Comparison of ENCODE assay signal across 20 cellular contexts in genomic region chr1:222299524-222299923, GRCh38.
"Had no signal": no experiment of that assay in that cellular context is flagged by ENCODE, and none has a peak within 500 bp of the region (broad histone marks: within the 10 kb centered on the region; RNA-seq: fewer than 3 reads in every experiment).

No MANE protein-coding gene starts in this region.

- ATAC-seq: gastrocnemius medialis; left lobe of liver; natural killer cell; psoas muscle; right cardiac atrium; stimulated activated effector memory CD8-positive, alpha-beta T cell treated with anti-CD3 and anti-CD28 coated beads, Interleukin-12 subunit alpha, Interleukin-12 subunit beta, amount 100 ng/mL, for 72 hours had no signal

- H3K27ac ChIP-seq: dorsolateral prefrontal cortex, gastrocnemius medialis, ovary, psoas muscle, sigmoid colon, stomach, thyroid gland had no signal

- H3K4me1 ChIP-seq: gastrocnemius medialis, psoas muscle, sigmoid colon, stomach, thyroid gland had no signal

- H3K27me3 ChIP-seq: dorsolateral prefrontal cortex, gastrocnemius medialis, ovary, sigmoid colon, stomach, thyroid gland had no signal

- H3K4me3 ChIP-seq: dorsolateral prefrontal cortex, gastrocnemius medialis, lung, ovary, psoas muscle, sigmoid colon, stomach, thyroid gland had no signal

- H3K9me3 ChIP-seq: gastrocnemius medialis, ovary, thyroid gland had no signal

- H3K36me3 ChIP-seq: gastrocnemius medialis, ovary, sigmoid colon, stomach, thyroid gland had no signal

- DNase-seq: dorsolateral prefrontal cortex; effector CD4-positive, alpha-beta T cell; gastrocnemius medialis; head of caudate nucleus; natural killer cell; occipital lobe; ovary; posterior cingulate gyrus; psoas muscle; right cardiac atrium; sigmoid colon; stimulated activated CD4-positive, alpha-beta T cell treated with anti-CD3 and anti-CD28 coated beads, Interleukin-2, amount 100 ng/mL, for 24 hours; stimulated activated CD4-positive, alpha-beta T cell treated with anti-CD3 and anti-CD28 coated beads, Interleukin-4, amount 100 ng/mL, for 24 hours; stimulated activated naive CD4-positive, alpha-beta T cell treated with Interleukin-2 at 50 U/mL for 16 hours; stomach; thyroid gland; trophoblast cell had no signal
